Comparison of ENCODE assay signal across 16 cellular contexts in genomic region chr5:151058301-151058700, GRCh38. TPM values are rescaled to one million over a fixed set of nuclear protein-coding genes. Genes with fewer than 3 reads are reported as not detected.
A peak's percentile ranks its signal among the peaks of the same experiment; 100 is the strongest.
DNase-seq lines count a peak whose midpoint lies in the region; ATAC-seq, FAIRE-seq and TF ChIP-seq lines count a peak whose summit lies in the region.
"Had no signal": no experiment of that assay in that cellular context is flagged by ENCODE, and none has a peak within 500 bp of the region (broad histone marks: within the 10 kb centered on the region; RNA-seq: fewer than 3 reads in every experiment).

No MANE protein-coding gene starts in this region.

- FAIRE-seq in astrocyte (lab: Jason Lieb, UNC) = no peak

- H3K4me1 Mint-ChIP-seq in astrocyte (ENCODE audit: low read depth, unreplicated experiment) = peaks cover 25% of the 10 kb centered on the region

- H3K27ac ChIP-seq in AG04450 (ENCODE audit: low read depth, low read length) (no peak overlapping the region), astrocyte (ENCODE audit: low read depth, low read length) (no peak overlapping the region), lower lobe of right lung (peak overlapping the region; percentile 48), tibial artery (no peak overlapping the region)

- no peaks in the 10 kb centered on the region for H3K27me3 Mint-ChIP-seq in astrocyte (ENCODE audit: low read depth, unreplicated experiment)
- H3K27me3 Mint-ChIP-seq: activated naive CD8-positive, alpha-beta T cell; stimulated activated naive CD8-positive, alpha-beta T cell treated with anti-CD3 and anti-CD28 coated beads, Interleukin-15, Interleukin-2, amounts not matched to agents 100 ng/mL and 50 ng/mL, for 24 hours had no signal

- intact Hi-C loops in lower lobe of right lung (cut with DNase I) = no loop called here
- intact Hi-C loops in tibial artery (cut with DNase I; ENCODE audit: low total_unique reads) = no loop called here

- peaks cover 41% of the 10 kb centered on the region for H3K4me1 ChIP-seq in astrocyte (ENCODE audit: insufficient read depth, low read length)
- H3K4me1 ChIP-seq in lower lobe of right lung = peaks cover 46% of the 10 kb centered on the region
- H3K4me1 ChIP-seq in tibial artery = peaks cover 0 to 43% (median 28%) of the 10 kb centered on the region in 4 donors

- H3K9ac ChIP-seq in astrocyte (ENCODE audit: low read length) = no peak overlapping the region

- H3K36me3 Mint-ChIP-seq in astrocyte (ENCODE audit: low read depth, unreplicated experiment) = peaks cover 38% of the 10 kb centered on the region

- DNase-seq in AG04450 (ENCODE audit: low read depth, low spot score) (no peak), astrocyte (ENCODE audit: low read depth) (no peak), lower lobe of right lung (no peak), tibial artery (no peak), DMS53 treated with DMSO at 0.1 percent for 48 hours (lab: John Stamatoyannopoulos, UW; ENCODE audit: unreplicated experiment) (no peak), HCEC 1CT (no peak), SHP77 (lab: John Stamatoyannopoulos, UW) (no peak)
- DNase-seq: CD4-positive, alpha-beta memory T cell; cortex of kidney; GF-D8; NCI-H524; stimulated activated CD4-positive, alpha-beta T cell treated with anti-CD3 and anti-CD28 coated beads, Interleukin-4, amount 100 ng/mL, for 1 hour; T-helper 9 cell had no signal

- H3K36me3 ChIP-seq in astrocyte (ENCODE audit: insufficient read depth, low read length) = peaks cover 24% of the 10 kb centered on the region
- peaks cover 97% of the 10 kb centered on the region for H3K36me3 ChIP-seq in lower lobe of right lung
- H3K36me3 ChIP-seq in tibial artery = peaks cover 40 to 80% (median 75%) of the 10 kb centered on the region in 3 donors

- H3K4me3 ChIP-seq in AG04450 (ENCODE audit: low read depth, low read length) (no peak overlapping the region), astrocyte (ENCODE audit: insufficient read depth, low read depth, low read length) (no peak overlapping the region), lower lobe of right lung (no peak overlapping the region), tibial artery (no peak overlapping the region)

- H3K27me3 ChIP-seq in AG04450 (ENCODE audit: control insufficient read depth, insufficient read depth, low read length) = no peaks in the 10 kb centered on the region
- H3K27me3 ChIP-seq in astrocyte (ENCODE audit: insufficient read depth, low read length) = no peaks in the 10 kb centered on the region
- H3K27me3 ChIP-seq in lower lobe of right lung (ENCODE audit: low read depth) = no peaks in the 10 kb centered on the region
- H3K27me3 ChIP-seq in tibial artery = no peaks in the 10 kb centered on the region

- no peaks in the 10 kb centered on the region; the same call in 1 of the 2 replicates for H3K9me3 ChIP-seq in AG04450 (ENCODE audit: control insufficient read depth, insufficient read depth, low read length)
- H3K9me3 ChIP-seq in astrocyte (ENCODE audit: insufficient read depth, low read depth, low read length) = no peaks in the 10 kb centered on the region
- H3K9me3 ChIP-seq in lower lobe of right lung = no peaks in the 10 kb centered on the region
- no peaks in the 10 kb centered on the region for H3K9me3 ChIP-seq in tibial artery

- H3K27ac Mint-ChIP-seq in astrocyte (ENCODE audit: unreplicated experiment) = no peak overlapping the region
- H3K27ac Mint-ChIP-seq: stimulated activated naive CD8-positive, alpha-beta T cell treated with anti-CD3 and anti-CD28 coated beads, Interleukin-15, Interleukin-2, amounts not matched to agents 100 ng/mL and 50 ng/mL, for 24 hours had no signal

- POLR2A ChIA-PET in AG04450 (lab: Yijun Ruan, JAX) = no interaction called here

- TF ChIP-seq CTCF in AG04450 (IDR thresholded peaks at IDR 0.05; ENCODE audit: low read depth, low read length) (peak; percentile 13; the same call in 1 of the 2 replicates), GM12872 (IDR thresholded peaks at IDR 0.05; ENCODE audit: insufficient read depth, low read depth, low read length) (peak; percentile 46; the same call in 2 of the 3 replicates), astrocyte (IDR thresholded peaks at IDR 0.05; ENCODE audit: insufficient read depth, low read depth, low read length) (peak; percentile 8), lower lobe of right lung (IDR thresholded peaks at IDR 0.05) (no peak), tibial artery (IDR thresholded peaks at IDR 0.05) (no peak)

- peaks cover under 1% of the 10 kb centered on the region for H3K9me3 Mint-ChIP-seq in astrocyte (ENCODE audit: unreplicated experiment)
- H3K9me3 Mint-ChIP-seq: stimulated activated naive CD8-positive, alpha-beta T cell treated with anti-CD3 and anti-CD28 coated beads, Interleukin-15, Interleukin-2, amounts not matched to agents 100 ng/mL and 50 ng/mL, for 24 hours had no signal

- no peak for ATAC-seq in lower lobe of right lung

- H4K20me1 ChIP-seq in astrocyte (ENCODE audit: insufficient read depth, low read length) = peaks cover 6% of the 10 kb centered on the region

- H3K79me2 ChIP-seq in astrocyte (ENCODE audit: insufficient read depth, low read length) = peaks cover 10% of the 10 kb centered on the region

- no peak overlapping the region for H2AFZ ChIP-seq in astrocyte (ENCODE audit: low read depth, low read length)

- CTCF ChIA-PET in AG04450 (lab: Charles Lee) = interaction anchor here (1.9 to 13.1 kb wide), 3 partner anchors 10 to 107 kb away, joined by 6 to 526 read pairs (median 6); no protein-coding TSS in a partner anchor

- peak overlapping the region; percentile 15 for H3K4me2 ChIP-seq in astrocyte (ENCODE audit: low read length)

- no peak overlapping the region for H3K4me3 Mint-ChIP-seq in astrocyte (ENCODE audit: unreplicated experiment)
- H3K4me3 Mint-ChIP-seq: activated naive CD8-positive, alpha-beta T cell had no signal

RNA-seq across cellular contexts. Expression of gene TNIP1, which starts 22.5 kb away (rescaled TPM):
- polyA plus RNA-seq in AG04450 (2011; rRNA removed) = 42.6 and 49.2 TPM in 2 replicates
- polyA minus RNA-seq in AG04450 (2011; rRNA and poly(A)+ RNA removed) = 67.8 and 79.9 TPM in 2 replicates
- total RNA-seq in astrocyte = 98.5 and 119 TPM in 2 replicates
- 99.6 TPM for total RNA-seq in lower lobe of right lung

RNA-seq across cellular contexts. Expression of gene GPX3, which starts 37.9 kb away (rescaled TPM):
- polyA plus RNA-seq in AG04450 (2011; rRNA removed) = 3.7 TPM in 2 replicates
- 1.6 and 2.8 TPM in 2 replicates for polyA minus RNA-seq in AG04450 (2011; rRNA and poly(A)+ RNA removed)
- 12.2 and 15.6 TPM in 2 replicates for total RNA-seq in astrocyte
- 855 TPM for total RNA-seq in lower lobe of right lung
- total RNA-seq: CD4-positive, alpha-beta memory T cell had no signal

Comparison
In these comparisons a context has a peak if more than half of its experiments do, and no peak if none do; other contexts are left out.
1. CTCF ChIP-seq: peak in AG04450 (single experiment), GM12872 (single experiment) and astrocyte (single experiment); none in lower lobe of right lung (single experiment) and tibial artery (0 of 2).
2. RNA of gene GPX3, which starts 37.9 kb away (total RNA-seq): 855 TPM in lower lobe of right lung (single experiment); 12.2 to 15.6 TPM in astrocyte; every median in the first group is over 10 times any median in the second.